In the genomic region with DNA sequence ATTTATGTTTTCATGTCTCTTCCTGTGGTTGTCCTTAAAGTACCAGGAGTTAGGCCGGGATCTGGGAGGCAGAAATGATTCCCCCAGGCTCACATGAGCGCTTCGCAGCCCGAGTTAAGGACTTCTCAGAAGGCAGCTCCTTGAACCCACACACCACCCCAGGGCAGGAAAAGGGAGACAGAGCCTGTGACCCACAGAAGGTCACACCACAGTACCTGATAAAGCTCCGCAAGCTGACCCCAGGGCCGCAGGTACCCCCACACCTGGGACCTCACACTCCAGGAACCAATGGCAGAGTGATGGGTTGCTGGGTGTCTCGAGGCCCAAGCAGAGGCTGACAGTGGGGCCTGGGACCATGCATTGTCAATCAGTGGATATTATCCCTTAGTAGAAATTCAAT, we compare ENCODE assay signal across 35 cellular contexts.
"Had no signal": no experiment of that assay in that cellular context is flagged by ENCODE, and none has a peak within 500 bp of the region (broad histone marks: within the 10 kb centered on the region; RNA-seq: fewer than 3 reads in every experiment).

No MANE protein-coding gene starts in this region.

- H3K27me3 Mint-ChIP-seq: activated B cell treated with CpG ODN at 0.5 μM for 24 hours; activated CD4-positive, alpha-beta memory T cell treated with anti-CD3 and anti-CD28 coated beads, Interleukin-2, amount 10 ng/mL, durations not matched to agents 7 days and 5 days; activated CD4-positive, alpha-beta T cell treated with anti-CD3 and anti-CD28 coated beads, Interleukin-2, amount 10 ng/mL, durations not matched to agents 7 days and 5 days; activated CD8-positive, alpha-beta memory T cell treated with anti-CD3 and anti-CD28 coated beads, Interleukin-2, amount 10 ng/mL, durations not matched to agents 7 days and 5 days; activated naive CD4-positive, alpha-beta T cell treated with anti-CD3 and anti-CD28 coated beads, Interleukin-2, amount 10 ng/mL, durations not matched to agents 7 days and 5 days; activated naive CD4-positive, alpha-beta T cell treated with anti-CD3 and anti-CD28 coated beads, Interleukin-2, amount 50 U/mL, for 24 hours; activated naive CD8-positive, alpha-beta T cell; activated naive CD8-positive, alpha-beta T cell treated with anti-CD3 and anti-CD28 coated beads, Interleukin-2, amount 10 ng/mL, durations not matched to agents 7 days and 5 days; activated naive CD8-positive, alpha-beta T cell treated with anti-CD3 and anti-CD28 coated beads, Interleukin-2, amount 50 U/mL, for 24 hours had no signal

- H3K27me3 ChIP-seq: ascending aorta, cardiac muscle cell had no signal

- H3K27ac Mint-ChIP-seq: activated B cell treated with CpG ODN at 0.5 μM for 24 hours; activated CD4-positive, alpha-beta memory T cell treated with anti-CD3 and anti-CD28 coated beads, Interleukin-2, amount 10 ng/mL, durations not matched to agents 7 days and 5 days; activated CD4-positive, alpha-beta T cell treated with anti-CD3 and anti-CD28 coated beads, Interleukin-2, amount 10 ng/mL, durations not matched to agents 7 days and 5 days; activated CD8-positive, alpha-beta memory T cell treated with anti-CD3 and anti-CD28 coated beads, Interleukin-2, amount 10 ng/mL, durations not matched to agents 7 days and 5 days; activated CD8-positive, alpha-beta T cell treated with anti-CD3 and anti-CD28 coated beads, Interleukin-2, amount 10 ng/mL, durations not matched to agents 7 days and 5 days; activated naive CD4-positive, alpha-beta T cell treated with anti-CD3 and anti-CD28 coated beads, Interleukin-2, amount 10 ng/mL, durations not matched to agents 7 days and 5 days; activated naive CD4-positive, alpha-beta T cell treated with anti-CD3 and anti-CD28 coated beads, Interleukin-2, amount 50 U/mL, for 24 hours; activated naive CD8-positive, alpha-beta T cell; activated naive CD8-positive, alpha-beta T cell treated with anti-CD3 and anti-CD28 coated beads, Interleukin-2, amount 10 ng/mL, durations not matched to agents 7 days and 5 days; activated naive CD8-positive, alpha-beta T cell treated with anti-CD3 and anti-CD28 coated beads, Interleukin-2, amount 50 U/mL, for 24 hours; activated T-cell treated with anti-CD3 and anti-CD28 coated beads, Interleukin-2, amount 50 U/mL, for 24 hours; activated T-helper 2 cell treated with anti-CD3 and anti-CD28 coated beads, Interferon-gamma antibody, Interleukin-2, Interleukin-4, amounts not matched to agents 10 μg/mL and 5 μg/mL and 100 μg/mL, durations not matched to agents 14 hours and 24 hours and 36 hours; brain; T-helper 1 cell treated with Interleukin-12 subunit alpha and Interleukin-12 subunit beta and Interleukin-4 antibody, amounts not matched to agents 30 μg/mL and 1 μg/mL, for 36 hours; T-helper 2 cell treated with Interferon-gamma antibody and Interleukin-4, amounts not matched to agents 5 μg/mL and 100 μg/mL, for 36 hours had no signal

- H3K4me1 Mint-ChIP-seq: activated B cell treated with CpG ODN at 0.5 μM for 24 hours; activated CD4-positive, alpha-beta memory T cell treated with anti-CD3 and anti-CD28 coated beads, Interleukin-2, amount 10 ng/mL, durations not matched to agents 7 days and 5 days; activated CD4-positive, alpha-beta T cell treated with anti-CD3 and anti-CD28 coated beads, Interleukin-2, amount 10 ng/mL, durations not matched to agents 7 days and 5 days; activated CD8-positive, alpha-beta memory T cell treated with anti-CD3 and anti-CD28 coated beads, Interleukin-2, amount 10 ng/mL, durations not matched to agents 7 days and 5 days; activated naive CD4-positive, alpha-beta T cell treated with anti-CD3 and anti-CD28 coated beads, Interleukin-2, amount 10 ng/mL, durations not matched to agents 7 days and 5 days; activated naive CD4-positive, alpha-beta T cell treated with anti-CD3 and anti-CD28 coated beads, Interleukin-2, amount 50 U/mL, for 24 hours; activated naive CD8-positive, alpha-beta T cell treated with anti-CD3 and anti-CD28 coated beads, Interleukin-2, amount 10 ng/mL, durations not matched to agents 7 days and 5 days; activated naive CD8-positive, alpha-beta T cell treated with anti-CD3 and anti-CD28 coated beads, Interleukin-2, amount 50 U/mL, for 24 hours had no signal

- H3K27ac ChIP-seq: ascending aorta, cardiac muscle cell, VCaP had no signal

- H3K4me3 Mint-ChIP-seq: activated B cell treated with CpG ODN at 0.5 μM for 24 hours; activated CD4-positive, alpha-beta memory T cell treated with anti-CD3 and anti-CD28 coated beads, Interleukin-2, amount 10 ng/mL, durations not matched to agents 7 days and 5 days; activated CD4-positive, alpha-beta T cell treated with anti-CD3 and anti-CD28 coated beads, Interleukin-2, amount 10 ng/mL, durations not matched to agents 7 days and 5 days; activated CD8-positive, alpha-beta memory T cell treated with anti-CD3 and anti-CD28 coated beads, Interleukin-2, amount 10 ng/mL, durations not matched to agents 7 days and 5 days; activated CD8-positive, alpha-beta T cell treated with anti-CD3 and anti-CD28 coated beads, Interleukin-2, amount 10 ng/mL, durations not matched to agents 7 days and 5 days; activated naive CD4-positive, alpha-beta T cell treated with anti-CD3 and anti-CD28 coated beads, Interleukin-2, amount 10 ng/mL, durations not matched to agents 7 days and 5 days; activated naive CD4-positive, alpha-beta T cell treated with anti-CD3 and anti-CD28 coated beads, Interleukin-2, amount 50 U/mL, for 24 hours; activated naive CD8-positive, alpha-beta T cell; activated naive CD8-positive, alpha-beta T cell treated with anti-CD3 and anti-CD28 coated beads, Interleukin-2, amount 10 ng/mL, durations not matched to agents 7 days and 5 days; activated naive CD8-positive, alpha-beta T cell treated with anti-CD3 and anti-CD28 coated beads, Interleukin-2, amount 50 U/mL, for 24 hours; activated T-cell treated with anti-CD3 and anti-CD28 coated beads, Interleukin-2, amount 50 U/mL, for 24 hours; brain; T-helper 1 cell treated with Interleukin-12 subunit alpha and Interleukin-12 subunit beta and Interleukin-4 antibody, amounts not matched to agents 30 μg/mL and 1 μg/mL, for 36 hours; T-helper 2 cell treated with Interferon-gamma antibody and Interleukin-4, amounts not matched to agents 5 μg/mL and 100 μg/mL, for 36 hours had no signal

- H3K36me3 ChIP-seq: ascending aorta, cardiac muscle cell had no signal

- FAIRE-seq: bronchial epithelial cell, TTC549 had no signal

- H3K4me3 ChIP-seq: ascending aorta, cardiac muscle cell had no signal

- H3K9me3 Mint-ChIP-seq: activated naive CD4-positive, alpha-beta T cell treated with anti-CD3 and anti-CD28 coated beads, Interleukin-2, amount 50 U/mL, for 24 hours; T-helper 1 cell treated with Interleukin-12 subunit alpha and Interleukin-12 subunit beta and Interleukin-4 antibody, amounts not matched to agents 30 μg/mL and 1 μg/mL, for 36 hours had no signal

- ATAC-seq: activated CD8-positive, alpha-beta memory T cell treated with anti-CD3 and anti-CD28 coated beads, Interleukin-2, amount 10 ng/mL, durations not matched to agents 7 days and 5 days; activated CD8-positive, alpha-beta T cell treated with anti-CD3 and anti-CD28 coated beads, Interleukin-2, amount 10 ng/mL, durations not matched to agents 7 days and 5 days; activated naive CD8-positive, alpha-beta T cell treated with anti-CD3 and anti-CD28 coated beads, Interleukin-2, amount 50 U/mL, for 24 hours had no signal

- H3K36me3 Mint-ChIP-seq: activated CD8-positive, alpha-beta memory T cell treated with anti-CD3 and anti-CD28 coated beads, Interleukin-2, amount 10 ng/mL, durations not matched to agents 7 days and 5 days; activated naive CD4-positive, alpha-beta T cell treated with anti-CD3 and anti-CD28 coated beads, Interleukin-2, amount 10 ng/mL, durations not matched to agents 7 days and 5 days; activated naive CD4-positive, alpha-beta T cell treated with anti-CD3 and anti-CD28 coated beads, Interleukin-2, amount 50 U/mL, for 24 hours; activated naive CD8-positive, alpha-beta T cell; activated naive CD8-positive, alpha-beta T cell treated with anti-CD3 and anti-CD28 coated beads, Interleukin-2, amount 10 ng/mL, durations not matched to agents 7 days and 5 days had no signal

- H3K9me3 ChIP-seq: ascending aorta had no signal

- DNase-seq: activated B cell treated with CpG ODN at 0.5 μM for 24 hours; activated CD4-positive, alpha-beta memory T cell treated with anti-CD3 and anti-CD28 coated beads, Interleukin-2, amount 10 ng/mL, durations not matched to agents 7 days and 5 days; activated CD4-positive, alpha-beta T cell treated with anti-CD3 and anti-CD28 coated beads for 48 hours; activated CD4-positive, alpha-beta T cell treated with anti-CD3 and anti-CD28 coated beads, Interleukin-2, amount 10 ng/mL, durations not matched to agents 7 days and 5 days; activated CD4-positive, alpha-beta T cell treated with anti-CD3 and anti-CD28 coated beads, Interleukin-2, amount 50 U/mL, for 48 hours; activated CD4-positive, CD25-positive, alpha-beta regulatory T cell treated with anti-CD3 and anti-CD28 coated beads, Interleukin-2, amount 50 U/mL, for 72 hours; activated CD8-positive, alpha-beta memory T cell treated with anti-CD3 and anti-CD28 coated beads for 24 hours; activated CD8-positive, alpha-beta memory T cell treated with anti-CD3 and anti-CD28 coated beads, Interleukin-2, amount 10 ng/mL, durations not matched to agents 7 days and 5 days; activated CD8-positive, alpha-beta memory T cell treated with anti-CD3 and anti-CD28 coated beads, Interleukin-2, amount 50 U/mL, for 48 hours; activated CD8-positive, alpha-beta T cell treated with anti-CD3 and anti-CD28 coated beads, Interleukin-2, amount 10 ng/mL, durations not matched to agents 7 days and 5 days; activated effector memory CD4-positive, alpha-beta T cell treated with Interleukin-2 at 50 U/mL for 16 hours; activated gamma-delta T cell; activated naive CD4-positive, alpha-beta T cell treated with anti-CD3 and anti-CD28 coated beads, Interleukin-2, amount 10 ng/mL, durations not matched to agents 7 days and 5 days; activated naive CD4-positive, alpha-beta T cell treated with Interleukin-2 at 50 U/mL for 16 hours; activated naive CD8-positive, alpha-beta T cell treated with anti-CD3 and anti-CD28 coated beads, Interleukin-2, amount 10 ng/mL, durations not matched to agents 7 days and 5 days; activated naive CD8-positive, alpha-beta T cell treated with anti-CD3 and anti-CD28 coated beads, Interleukin-2, amount 50 U/mL, for 24 hours; activated T-cell treated with anti-CD3 and anti-CD28 coated beads, Interleukin-2, amount 50 U/mL, for 24 hours; activated T-cell treated with anti-CD3 and anti-CD28 coated beads, Interleukin-2, amount 50 U/mL, for 48 hours; amygdala; anterior cingulate cortex; central memory CD4-positive, alpha-beta T cell; T-helper 1 cell; T-helper 2 cell; T-helper 9 cell had no signal

- H3K4me1 ChIP-seq: ascending aorta had no signal
